10 cellular contexts compared by ENCODE assay signal in the genomic region with DNA sequence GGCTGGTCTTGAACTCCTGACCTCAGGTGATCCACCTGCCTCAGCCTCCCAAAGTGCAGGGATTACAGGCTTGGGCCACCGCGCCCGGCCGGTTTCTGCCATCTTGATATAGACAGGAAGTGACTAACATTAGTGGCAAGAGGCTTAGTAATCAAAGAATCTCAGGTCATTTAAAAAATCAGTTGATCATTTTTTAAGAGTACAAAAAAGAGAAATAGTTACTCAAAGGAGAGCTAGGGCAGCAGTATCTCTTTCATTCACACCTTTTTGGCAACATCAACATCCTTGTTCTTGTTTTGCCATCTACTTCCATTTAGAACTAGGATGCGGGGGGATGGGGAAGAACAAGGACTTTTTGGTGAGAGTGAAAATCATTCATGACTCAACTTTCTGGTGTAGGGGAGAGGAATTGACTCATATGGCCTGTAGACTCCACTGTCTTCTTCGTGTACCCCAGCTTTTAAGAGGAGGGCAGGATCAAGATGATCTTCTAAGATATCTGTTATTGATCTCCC. TPM values are rescaled to one million over a fixed set of nuclear protein-coding genes. Genes with fewer than 3 reads are reported as not detected.
DNase-seq lines count a peak whose midpoint lies in the region; ATAC-seq and TF ChIP-seq lines count a peak whose summit lies in the region.
"Had no signal": no experiment of that assay in that cellular context is flagged by ENCODE, and none has a peak within 500 bp of the region (broad histone marks: within the 10 kb centered on the region; RNA-seq: fewer than 3 reads in every experiment).

No MANE protein-coding gene starts in this region.

- no peak overlapping the region for H3K9ac ChIP-seq in mammary epithelial cell (ENCODE audit: insufficient read depth, low read length)

- intact Hi-C loops in mammary epithelial cell (cut with micrococcal nuclease), result no loop called here

- no peaks in the 10 kb centered on the region for H3K36me3 Mint-ChIP-seq in T-cell

- no peaks in the 10 kb centered on the region for H3K36me3 ChIP-seq in mammary epithelial cell (ENCODE audit: insufficient read depth, low read length)

- H3K9me3 Mint-ChIP-seq in T-cell, result no peaks in the 10 kb centered on the region

- in situ Hi-C loops in mammary epithelial cell (cut with MboI; ENCODE audit: low sequenced_read_pairs in 2 of 2), result loop anchor here (10.0 to 25.0 kb wide), 4 partner anchors 85 to 543 kb away; a partner anchor contains a TSS

- peaks cover 3 to 4% of the 10 kb centered on the region in 2 donors for H3K27me3 Mint-ChIP-seq in T-cell

- peak overlapping the region; percentile 87 for H3K27ac ChIP-seq in mammary epithelial cell (ENCODE audit: insufficient read depth, low read depth, low read length)
- H3K27ac ChIP-seq: skin epidermis had no signal

- BruUV-seq in mammary epithelial cell (replicated peaks; lab: Mats Ljungman, UMichigan), result TSS peak; percentile 27

- H3K4me2 ChIP-seq in mammary epithelial cell (ENCODE audit: insufficient read depth, low read depth, low read length), result peak overlapping the region; percentile 59

- peak overlapping the region; percentile 56 to 58 for H3K27ac Mint-ChIP-seq in T-cell

- peak; percentile 71 for DNase-seq in activated CD8-positive, alpha-beta memory T cell treated with anti-CD3 and anti-CD28 coated beads for 24 hours
- DNase-seq in activated CD8-positive, alpha-beta memory T cell treated with anti-CD3 and anti-CD28 coated beads, Interleukin-2, amount 50 U/mL, for 48 hours, result no peak
- no peak for DNase-seq in T-cell
- peak; percentile 91 for DNase-seq in mammary epithelial cell
- peak; percentile 46 for DNase-seq in stimulated activated naive CD8-positive, alpha-beta T cell treated with anti-CD3 and anti-CD28 coated beads, Interleukin-15, Interleukin-2, amounts not matched to agents 100 U/mL and 50 U/mL, for 24 hours
- no peak for DNase-seq in omental fat pad (ENCODE audit: low spot score)
- no peak for DNase-seq in medulla oblongata (ENCODE audit: extremely low spot score)
- no peak for DNase-seq in NCI-H1417 (lab: John Stamatoyannopoulos, UW)

- WGBS in mammary epithelial cell (ENCODE audit: low coverage, missing lambda C conversion rate), result 6% methylated on average over 6 of the region's 6 CpGs

- no peaks in the 10 kb centered on the region for H3K27me3 ChIP-seq in mammary epithelial cell (ENCODE audit: insufficient read depth, low read length)

- no peak for TF ChIP-seq CTCF in mammary epithelial cell (conservative IDR thresholded peaks at IDR 0.05 in 1 of 2, IDR thresholded peaks at IDR 0.05 in 1 of 2; ENCODE audit: extremely low read depth in 1 of 2, insufficient read depth in 1 of 2, low read depth in 1 of 2, low read length in 2 of 2)
- no peak for TF ChIP-seq CTCF in omental fat pad (IDR thresholded peaks at IDR 0.05)

- peak overlapping the region in 1 of 3 donors; percentile 2 for H3K4me3 Mint-ChIP-seq in T-cell

- H3K4me3 ChIP-seq in mammary epithelial cell (replicated peaks in 1 of 3; ENCODE audit: insufficient read depth in 1 of 3, low read depth in 2 of 3, low read length in 3 of 3), result no peak overlapping the region
- H3K4me3 ChIP-seq: skin epidermis had no signal

- peak overlapping the region; percentile 57 for H2AFZ ChIP-seq in mammary epithelial cell (ENCODE audit: low read depth, low read length)

- no peak for ATAC-seq in T-cell (replicated peaks in 1 of 4)
- ATAC-seq in stimulated activated naive CD8-positive, alpha-beta T cell treated with anti-CD3 and anti-CD28 coated beads, Interleukin-15, Interleukin-2, amounts not matched to agents 100 U/mL and 50 U/mL, for 24 hours, result peak; percentile 58
- no peak for ATAC-seq in omental fat pad (ENCODE audit: low FRiP score)

- no peaks in the 10 kb centered on the region for H3K9me3 ChIP-seq in mammary epithelial cell (replicated peaks; ENCODE audit: insufficient read depth, low read length)

- no peaks in the 10 kb centered on the region for H4K20me1 ChIP-seq in mammary epithelial cell (ENCODE audit: insufficient read depth, low read length)

- dilution Hi-C loops in mammary epithelial cell (cut with HindIII; ENCODE audit: low sequenced_read_pairs), result no loop called here

- H3K4me1 Mint-ChIP-seq in T-cell, result peaks cover 34 to 50% (median 42%) of the 10 kb centered on the region in 3 donors

- H3K4me1 ChIP-seq in mammary epithelial cell (ENCODE audit: insufficient read depth, low read length), result peaks cover 50% of the 10 kb centered on the region

- CTCF ChIA-PET in T-cell (lab: Charles Lee) (interaction anchor here (0.7 kb wide), 2 partner anchors 11 to 1932 kb away, joined by 3 to 6 read pairs; no protein-coding TSS in a partner anchor), mammary epithelial cell (lab: Charles Lee; ENCODE audit: low non-redundant PET) (no interaction called here)

- POLR2A ChIA-PET in T-cell (lab: Charles Lee), result interaction anchor here (0.6 kb wide), 2 partner anchors 20 to 691 kb away, joined by 3 to 8 read pairs; a partner anchor contains a TSS

- H3K79me2 ChIP-seq in mammary epithelial cell (ENCODE audit: insufficient read depth, low read length), result peaks cover 5% of the 10 kb centered on the region

RNA-seq across cellular contexts. Expression of a gene that starts 8.8 kb away (rescaled TPM):
- 1 to 10 TPM in 1 of 5 donors, under 1 TPM in 4; 0.48 to 1.1 (median 0.75) TPM for total RNA-seq in T-cell
- 1 to 10 TPM in 1 of 2 donors, under 1 TPM in 1; 0.67 to 1.1 TPM for total RNA-seq in mammary epithelial cell
- polyA plus RNA-seq in mammary epithelial cell, result 0.93 TPM
- polyA minus RNA-seq in mammary epithelial cell, result 2.0 TPM
- total RNA-seq in omental fat pad, result 1 to 10 TPM in 2 of 4 donors, under 1 TPM in 2; 0.65 to 2.2 (median 0.98) TPM

RNA-seq across cellular contexts. Expression of a gene that starts 19.5 kb away (rescaled TPM):
- total RNA-seq in T-cell (10 to 100 TPM; 18.9 to 33.5 (median 29.1) TPM), mammary epithelial cell (10 to 100 TPM; 22.3 to 32.4 TPM), omental fat pad (10 to 100 TPM; 14.8 to 49.2 (median 27.8) TPM)
- 21.4 TPM for polyA plus RNA-seq in mammary epithelial cell
- polyA minus RNA-seq in mammary epithelial cell, result 1.4 TPM

RNA-seq across cellular contexts. Expression of a gene that starts 23.1 kb away (rescaled TPM):
- total RNA-seq in T-cell (1 to 10 TPM in 3 of 5 donors, under 1 TPM in 2; 0.68 to 6.5 (median 2.7) TPM), mammary epithelial cell (1 to 10 TPM in 1 of 2 donors, under 1 TPM in 1; 0.67 to 4.4 TPM), omental fat pad (under 1 TPM in 2 of 4 donors, not detected in 2; 0.48 to 0.84 TPM)
- polyA plus RNA-seq in mammary epithelial cell, result 3.5 TPM
- polyA minus RNA-seq in mammary epithelial cell, result 0.41 TPM
- total RNA-seq: T-helper 1 cell treated with Interleukin-12 subunit alpha and Interleukin-12 subunit beta and Interleukin-4 antibody, amounts not matched to agents 30 ng/mL and 1 ng/mL, for 36 hours had no signal

RNA-seq across cellular contexts. Expression of a gene that starts 36.0 kb away (rescaled TPM):
- total RNA-seq in T-cell (10 to 100 TPM; 18.7 to 27.6 (median 21.9) TPM), mammary epithelial cell (10 to 100 TPM; 21.9 to 32.7 TPM), omental fat pad (10 to 100 TPM; 30.9 to 38.0 (median 36.1) TPM)
- 12.2 TPM for polyA plus RNA-seq in mammary epithelial cell
- 20.8 TPM for polyA minus RNA-seq in mammary epithelial cell

Comparison
In these comparisons a context has a peak if more than half of its experiments do, and no peak if none do; other contexts are left out.
1. DNase-seq: peak in activated CD8-positive, alpha-beta memory T cell treated with anti-CD3 and anti-CD28 coated beads for 24 hours (single experiment), mammary epithelial cell (single experiment) and stimulated activated naive CD8-positive, alpha-beta T cell treated with anti-CD3 and anti-CD28 coated beads, Interleukin-15, Interleukin-2, amounts not matched to agents 100 U/mL and 50 U/mL, for 24 hours (single experiment); none in activated CD8-positive, alpha-beta memory T cell treated with anti-CD3 and anti-CD28 coated beads, Interleukin-2, amount 50 U/mL, for 48 hours (single experiment), T-cell (0 of 34), omental fat pad (single experiment), medulla oblongata (single experiment) and NCI-H1417 (0 of 3).